15 cellular contexts compared by ENCODE assay signal in the genomic region with DNA sequence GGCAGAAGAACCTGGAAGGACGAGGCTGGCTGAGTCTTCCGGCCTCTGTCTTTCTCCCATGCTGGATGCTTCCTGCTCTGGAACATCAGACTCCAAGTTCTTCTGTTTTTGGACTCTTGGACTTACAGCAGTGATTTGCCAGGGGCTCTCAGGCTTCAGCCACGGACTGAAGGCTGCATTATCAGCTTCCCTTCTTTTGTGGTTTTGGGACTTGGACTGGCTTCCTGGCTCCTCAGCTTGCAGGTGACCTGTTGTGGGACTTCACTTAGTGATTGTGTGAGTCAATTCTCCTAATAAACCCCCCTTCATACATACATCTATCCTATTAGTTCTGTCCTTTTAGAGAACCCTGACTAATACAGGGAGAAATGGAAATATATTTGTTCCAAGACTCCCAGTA.
"Had no signal": no experiment of that assay in that cellular context is flagged by ENCODE, and none has a peak within 500 bp of the region (broad histone marks: within the 10 kb centered on the region; RNA-seq: fewer than 3 reads in every experiment).

No MANE protein-coding gene starts in this region.

- H3K9me3 ChIP-seq: adrenal gland, vagina had no signal

- H3K27ac Mint-ChIP-seq: activated naive CD4-positive, alpha-beta T cell treated with anti-CD3 and anti-CD28 coated beads, Interleukin-2, amount 50 U/mL, for 24 hours; nephron; progenitor cell of endocrine pancreas; T-helper 2 cell treated with Interferon-gamma antibody and Interleukin-4, amounts not matched to agents 5 μg/mL and 100 μg/mL, for 36 hours had no signal

- H3K36me3 ChIP-seq: adrenal gland, cardiac muscle cell, stomach, vagina had no signal

- DNase-seq: activated CD4-positive, alpha-beta T cell treated with anti-CD3 and anti-CD28 coated beads, Interleukin-2, amount 50 U/mL, for 4 hours; activated gamma-delta T cell; adrenal gland; dorsolateral prefrontal cortex; erythroblast; occipital lobe; stomach had no signal

- FAIRE-seq: endometrium, TTC549 had no signal

- H3K27ac ChIP-seq: adrenal gland, cardiac muscle cell, dorsolateral prefrontal cortex, stomach, vagina had no signal

- H3K27me3 ChIP-seq: adrenal gland, cardiac muscle cell, stomach, vagina had no signal

- H3K4me3 Mint-ChIP-seq: activated naive CD4-positive, alpha-beta T cell treated with anti-CD3 and anti-CD28 coated beads, Interleukin-2, amount 50 U/mL, for 24 hours; nephron; T-helper 2 cell treated with Interferon-gamma antibody and Interleukin-4, amounts not matched to agents 5 μg/mL and 100 μg/mL, for 36 hours had no signal

- H3K4me1 ChIP-seq: adrenal gland, stomach, vagina had no signal

- H3K27me3 Mint-ChIP-seq: activated naive CD4-positive, alpha-beta T cell treated with anti-CD3 and anti-CD28 coated beads, Interleukin-2, amount 50 U/mL, for 24 hours; progenitor cell of endocrine pancreas had no signal

- H3K9me3 Mint-ChIP-seq: activated naive CD4-positive, alpha-beta T cell treated with anti-CD3 and anti-CD28 coated beads, Interleukin-2, amount 50 U/mL, for 24 hours; T-helper 2 cell treated with Interferon-gamma antibody and Interleukin-4, amounts not matched to agents 5 μg/mL and 100 μg/mL, for 36 hours had no signal

- H3K4me1 Mint-ChIP-seq: activated naive CD4-positive, alpha-beta T cell treated with anti-CD3 and anti-CD28 coated beads, Interleukin-2, amount 50 U/mL, for 24 hours; nephron had no signal

- H3K4me3 ChIP-seq: adrenal gland, cardiac muscle cell, dorsolateral prefrontal cortex, stomach, vagina had no signal

- H3K36me3 Mint-ChIP-seq: activated naive CD4-positive, alpha-beta T cell treated with anti-CD3 and anti-CD28 coated beads, Interleukin-2, amount 50 U/mL, for 24 hours had no signal
